8 cellular contexts compared by ENCODE assay signal in genomic region chr7:151017953-151018420, GRCh38. TPM values are rescaled to one million over a fixed set of nuclear protein-coding genes. Genes with fewer than 3 reads are reported as not detected.
DNase-seq lines count a peak whose midpoint lies in the region; ATAC-seq and TF ChIP-seq lines count a peak whose summit lies in the region.

No MANE protein-coding gene starts in this region.

- intact Hi-C loops in activated T-helper 1 cell treated with anti-CD3 and anti-CD28 coated beads, Interleukin-12 subunit alpha, Interleukin-12 subunit beta, Interleukin-2, Interleukin-4 antibody, amounts not matched to agents 30 ng/mL and 10 ng/mL and 1 ng/mL, durations not matched to agents 14 hours and 24 hours and 36 hours (cut with micrococcal nuclease): loop anchor here (1.0 to 10.0 kb wide), 10 partner anchors 8 to 693 kb away; partner anchors contain the start of genes ABCB8, ACTR3C, FASTK and LRRC61
- intact Hi-C loops in testis (cut with DNase I; ENCODE audit: low total_unique reads): no loop called here

- TF ChIP-seq CTCF in GM12864 (IDR thresholded peaks at IDR 0.05; ENCODE audit: low read depth, low read length, missing control alignments) (peak; percentile 90), fibroblast of villous mesenchyme (IDR thresholded peaks at IDR 0.05; ENCODE audit: insufficient read depth, low read depth, low read length) (peak; percentile 96), testis (IDR thresholded peaks at IDR 0.05) (peak; percentile 59 to 89 (median 78))

- H3K27me3 Mint-ChIP-seq in activated T-helper 1 cell treated with anti-CD3 and anti-CD28 coated beads, Interleukin-12 subunit alpha, Interleukin-12 subunit beta, Interleukin-2, Interleukin-4 antibody, amounts not matched to agents 30 ng/mL and 10 ng/mL and 1 ng/mL, durations not matched to agents 14 hours and 24 hours and 36 hours (ENCODE audit: insufficient read depth): peaks cover 19% of the 10 kb centered on the region

- H3K4me3 Mint-ChIP-seq in activated T-helper 1 cell treated with anti-CD3 and anti-CD28 coated beads, Interleukin-12 subunit alpha, Interleukin-12 subunit beta, Interleukin-2, Interleukin-4 antibody, amounts not matched to agents 30 ng/mL and 10 ng/mL and 1 ng/mL, durations not matched to agents 14 hours and 24 hours and 36 hours: peak overlapping the region; percentile 82

- H3K4me1 ChIP-seq in testis: peaks cover 4% of the 10 kb centered on the region

- H3K4me3 ChIP-seq in GM12864 (ENCODE audit: low read depth, low read length): no peak overlapping the region
- H3K4me3 ChIP-seq in fibroblast of villous mesenchyme (ENCODE audit: low read depth, low read length): peak overlapping the region; percentile 48
- H3K4me3 ChIP-seq in testis: peak overlapping the region; percentile 21 to 31

- no peak for TF ChIP-seq POLR2A in testis (IDR thresholded peaks at IDR 0.05)

- H3K27ac ChIP-seq in testis: no peak overlapping the region

- DNase-seq in GM12864 (ENCODE audit: low read depth) (no peak), OCI-M1 (lab: John Stamatoyannopoulos, UW) (peak; percentile 77), fibroblast of villous mesenchyme (ENCODE audit: low read depth) (peak; percentile 57), nucleus accumbens (lab: John Stamatoyannopoulos, UW) (peak in 36 of 56 donors; percentile 5 to 78 (median 37)), testis (peak; percentile 79), DMS114 treated with DMSO at 0.1 percent for 48 hours (lab: John Stamatoyannopoulos, UW; ENCODE audit: unreplicated experiment) (no peak)
- peak; percentile 73 for DNase-seq in activated T-helper 1 cell treated with anti-CD3 and anti-CD28 coated beads, Interleukin-12 subunit alpha, Interleukin-12 subunit beta, Interleukin-2, Interleukin-4 antibody, amounts not matched to agents 30 ng/mL and 10 ng/mL and 1 ng/mL, durations not matched to agents 14 hours and 24 hours and 36 hours (ENCODE audit: low spot score)

- no peaks in the 10 kb centered on the region for H3K27me3 ChIP-seq in testis

- H3K36me3 ChIP-seq in testis (ENCODE audit: low read depth, missing control alignments): no peaks in the 10 kb centered on the region

- peaks cover 39% of the 10 kb centered on the region for H3K4me1 Mint-ChIP-seq in activated T-helper 1 cell treated with anti-CD3 and anti-CD28 coated beads, Interleukin-12 subunit alpha, Interleukin-12 subunit beta, Interleukin-2, Interleukin-4 antibody, amounts not matched to agents 30 ng/mL and 10 ng/mL and 1 ng/mL, durations not matched to agents 14 hours and 24 hours and 36 hours (ENCODE audit: low read depth)

- ATAC-seq in HG02981 (IDR thresholded peaks at IDR 0.05; ENCODE audit: unreplicated experiment): peak; percentile 62

- peaks cover 9% of the 10 kb centered on the region for H3K36me3 Mint-ChIP-seq in activated T-helper 1 cell treated with anti-CD3 and anti-CD28 coated beads, Interleukin-12 subunit alpha, Interleukin-12 subunit beta, Interleukin-2, Interleukin-4 antibody, amounts not matched to agents 30 ng/mL and 10 ng/mL and 1 ng/mL, durations not matched to agents 14 hours and 24 hours and 36 hours (ENCODE audit: low read depth)

- H3K9me3 Mint-ChIP-seq in activated T-helper 1 cell treated with anti-CD3 and anti-CD28 coated beads, Interleukin-12 subunit alpha, Interleukin-12 subunit beta, Interleukin-2, Interleukin-4 antibody, amounts not matched to agents 30 ng/mL and 10 ng/mL and 1 ng/mL, durations not matched to agents 14 hours and 24 hours and 36 hours: no peaks in the 10 kb centered on the region

- no peaks in the 10 kb centered on the region for H3K9me3 ChIP-seq in testis

- WGBS in testis, 2 donors: 3 to 4% methylated on average over 20 to 34 of the region's 34 CpGs

- H3K27ac Mint-ChIP-seq in activated T-helper 1 cell treated with anti-CD3 and anti-CD28 coated beads, Interleukin-12 subunit alpha, Interleukin-12 subunit beta, Interleukin-2, Interleukin-4 antibody, amounts not matched to agents 30 ng/mL and 10 ng/mL and 1 ng/mL, durations not matched to agents 14 hours and 24 hours and 36 hours: peak overlapping the region; percentile 81

RNA-seq across cellular contexts. Expression of gene ATG9B, which starts 6.3 kb away (rescaled TPM):
- 4.7 and 6.3 TPM in 2 replicates for total RNA-seq in activated T-helper 1 cell treated with anti-CD3 and anti-CD28 coated beads, Interleukin-12 subunit alpha, Interleukin-12 subunit beta, Interleukin-2, Interleukin-4 antibody, amounts not matched to agents 30 ng/mL and 10 ng/mL and 1 ng/mL, durations not matched to agents 14 hours and 24 hours and 36 hours
- total RNA-seq in fibroblast of villous mesenchyme (under 0.01 and 0.32 TPM in 2 replicates), testis (10 to 100 TPM; 14.9 to 29.7 TPM)
- polyA plus RNA-seq in testis (ENCODE audit: insufficient read depth, low read depth, low replicate concordance): 24.8 TPM

RNA-seq across cellular contexts. Expression of gene ABCB8, which starts 10.3 kb away (rescaled TPM):
- total RNA-seq in activated T-helper 1 cell treated with anti-CD3 and anti-CD28 coated beads, Interleukin-12 subunit alpha, Interleukin-12 subunit beta, Interleukin-2, Interleukin-4 antibody, amounts not matched to agents 30 ng/mL and 10 ng/mL and 1 ng/mL, durations not matched to agents 14 hours and 24 hours and 36 hours: 56.9 and 57.9 TPM in 2 replicates
- 35.4 and 36.4 TPM in 2 replicates for total RNA-seq in fibroblast of villous mesenchyme
- total RNA-seq in testis: 10 to 100 TPM; 59.6 to 76.8 TPM
- polyA plus RNA-seq in testis (ENCODE audit: insufficient read depth, low read depth, low replicate concordance): 34.9 TPM

RNA-seq across cellular contexts. Expression of gene NOS3, which starts 27.2 kb away (rescaled TPM):
- total RNA-seq in activated T-helper 1 cell treated with anti-CD3 and anti-CD28 coated beads, Interleukin-12 subunit alpha, Interleukin-12 subunit beta, Interleukin-2, Interleukin-4 antibody, amounts not matched to agents 30 ng/mL and 10 ng/mL and 1 ng/mL, durations not matched to agents 14 hours and 24 hours and 36 hours: 12.2 and 12.8 TPM in 2 replicates
- 1.3 and 3.5 TPM in 2 replicates for total RNA-seq in fibroblast of villous mesenchyme
- 10 to 100 TPM; 25.0 to 36.6 TPM for total RNA-seq in testis
- polyA plus RNA-seq in testis (ENCODE audit: insufficient read depth, low read depth, low replicate concordance): 19.5 TPM

RNA-seq across cellular contexts. Expression of gene ASIC3, which starts 30.3 kb away (rescaled TPM):
- 1.9 and 4.1 TPM in 2 replicates for total RNA-seq in activated T-helper 1 cell treated with anti-CD3 and anti-CD28 coated beads, Interleukin-12 subunit alpha, Interleukin-12 subunit beta, Interleukin-2, Interleukin-4 antibody, amounts not matched to agents 30 ng/mL and 10 ng/mL and 1 ng/mL, durations not matched to agents 14 hours and 24 hours and 36 hours
- under 0.01 and 0.32 TPM in 2 replicates for total RNA-seq in fibroblast of villous mesenchyme
- total RNA-seq in testis: 10 to 100 TPM; 27.5 to 37.9 TPM
- 20.8 TPM for polyA plus RNA-seq in testis (ENCODE audit: insufficient read depth, low read depth, low replicate concordance)

RNA-seq across cellular contexts. Expression of gene CDK5, which starts 39.7 kb away (rescaled TPM):
- total RNA-seq in activated T-helper 1 cell treated with anti-CD3 and anti-CD28 coated beads, Interleukin-12 subunit alpha, Interleukin-12 subunit beta, Interleukin-2, Interleukin-4 antibody, amounts not matched to agents 30 ng/mL and 10 ng/mL and 1 ng/mL, durations not matched to agents 14 hours and 24 hours and 36 hours: 24.9 and 28.1 TPM in 2 replicates
- total RNA-seq in fibroblast of villous mesenchyme (22.2 and 22.9 TPM in 2 replicates), testis (10 to 100 TPM; 10.5 to 15.4 TPM)
- polyA plus RNA-seq in testis (ENCODE audit: insufficient read depth, low read depth, low replicate concordance): 7.1 TPM

Comparison
In these comparisons a context has a peak if more than half of its experiments do, and no peak if none do; other contexts are left out.
1. DNase-seq: peak in OCI-M1 (single experiment), activated T-helper 1 cell treated with anti-CD3 and anti-CD28 coated beads, Interleukin-12 subunit alpha, Interleukin-12 subunit beta, Interleukin-2, Interleukin-4 antibody, amounts not matched to agents 30 ng/mL and 10 ng/mL and 1 ng/mL, durations not matched to agents 14 hours and 24 hours and 36 hours (single experiment), fibroblast of villous mesenchyme (single experiment), nucleus accumbens (36 of 56) and testis (single experiment); none in GM12864 (single experiment) and DMS114 treated with DMSO at 0.1 percent for 48 hours (single experiment).
2. Peak in every context shown above with its lines, with median percentiles within 50 percentile points of each other: CTCF ChIP-seq.